Comparison of ENCODE assay signal across 22 cellular contexts in genomic region chr6:288861-289260, GRCh38.
"Had no signal": no experiment of that assay in that cellular context is flagged by ENCODE, and none has a peak within 500 bp of the region (broad histone marks: within the 10 kb centered on the region; RNA-seq: fewer than 3 reads in every experiment).

No MANE protein-coding gene starts in this region.

- H3K27ac ChIP-seq: gastrocnemius medialis, ovary, right atrium auricular region, sigmoid colon, thoracic aorta, transverse colon had no signal

- H3K9me3 Mint-ChIP-seq: natural killer cell; neural crest cell; stimulated activated naive B cell treated with anti-CD40 and anti-IgM and Interleukin-4, amounts not matched to agents 10 μg/mL and 1 μg/mL and 100 μg/mL, for 72 hours; stimulated activated naive CD8-positive, alpha-beta T cell treated with anti-CD3 and anti-CD28 coated beads, Interleukin-15, amount 100 ng/mL, for 72 hours had no signal

- H3K4me3 Mint-ChIP-seq: natural killer cell had no signal

- H3K27ac Mint-ChIP-seq: natural killer cell had no signal

- H3K27me3 Mint-ChIP-seq: stimulated activated naive B cell treated with anti-CD40 and anti-IgM and Interleukin-4, amounts not matched to agents 10 μg/mL and 1 μg/mL and 100 μg/mL, for 72 hours; stimulated activated naive CD8-positive, alpha-beta T cell treated with anti-CD3 and anti-CD28 coated beads, Interleukin-15, amount 100 ng/mL, for 72 hours had no signal

- H3K27me3 ChIP-seq: ovary, right atrium auricular region, sigmoid colon, transverse colon had no signal

- DNase-seq: effector memory CD4-positive, alpha-beta T cell; gastrocnemius medialis; heart right ventricle; hypothalamus; kidney glomerular epithelial cell; mammary epithelial cell; mucosa of descending colon; natural killer cell; nucleus accumbens; ovary; sigmoid colon; stimulated activated CD4-positive, alpha-beta T cell treated with anti-CD3 and anti-CD28 coated beads, Interleukin-2, amount 100 ng/mL, for 24 hours; stimulated activated CD4-positive, alpha-beta T cell treated with anti-CD3 and anti-CD28 coated beads, Interleukin-4, amount 100 ng/mL, for 4 hours; stimulated activated naive B cell treated with anti-CD40 and anti-IgM and Interleukin-4, amounts not matched to agents 10 μg/mL and 1 μg/mL and 100 μg/mL, for 72 hours; stimulated activated naive CD8-positive, alpha-beta T cell treated with anti-CD3 and anti-CD28 coated beads, Interleukin-15, amount 100 ng/mL, for 72 hours; substantia nigra; transverse colon had no signal

- ATAC-seq: esophagus mucosa; gastrocnemius medialis; heart right ventricle; mucosa of descending colon; natural killer cell; stimulated activated naive B cell treated with anti-CD40 and anti-IgM and Interleukin-4, amounts not matched to agents 10 μg/mL and 1 μg/mL and 100 μg/mL, for 72 hours; stimulated activated naive CD8-positive, alpha-beta T cell treated with anti-CD3 and anti-CD28 coated beads, Interleukin-15, amount 100 ng/mL, for 72 hours had no signal

- H3K4me3 ChIP-seq: gastrocnemius medialis, heart right ventricle, mucosa of descending colon, ovary, right atrium auricular region, sigmoid colon, skin epidermis, thoracic aorta, transverse colon had no signal

- H3K36me3 Mint-ChIP-seq: natural killer cell had no signal

- H3K36me3 ChIP-seq: gastrocnemius medialis, heart right ventricle, ovary, right atrium auricular region, sigmoid colon, thoracic aorta, transverse colon had no signal

- H3K9me3 ChIP-seq: gastrocnemius medialis, heart right ventricle, mucosa of descending colon, ovary, right atrium auricular region, sigmoid colon, thoracic aorta, transverse colon had no signal
